In the genomic region with DNA sequence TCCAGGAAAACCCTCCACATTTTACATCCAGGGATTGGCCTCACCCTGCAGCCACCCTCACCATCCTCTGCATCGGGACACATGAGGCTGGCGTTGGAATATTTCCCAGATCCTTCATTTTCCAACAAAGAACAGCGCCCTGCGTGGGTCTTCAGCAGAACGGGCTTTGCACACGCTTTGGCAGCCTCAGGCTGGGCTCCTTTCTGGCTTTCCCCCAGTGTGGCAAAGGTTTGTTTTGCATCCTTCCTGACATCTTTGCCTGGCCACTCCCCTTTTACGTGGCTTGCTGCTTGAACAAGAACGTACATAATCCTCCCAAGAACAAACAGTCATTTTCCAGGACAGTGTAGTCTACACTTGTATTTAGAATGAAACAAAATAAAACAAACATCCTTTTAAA, we compare ENCODE assay signal across 1 cellular context.
A peak's percentile ranks its signal among the peaks of the same experiment; 100 is the strongest.
TF ChIP-seq lines count a peak whose summit lies in the region.

No MANE protein-coding gene starts in this region.

TF ChIP-seq in HepG2, 621 proteins besides CTCF, POLR2A, EP300 and RAD21:
- TF ChIP-seq, protein P1, sequence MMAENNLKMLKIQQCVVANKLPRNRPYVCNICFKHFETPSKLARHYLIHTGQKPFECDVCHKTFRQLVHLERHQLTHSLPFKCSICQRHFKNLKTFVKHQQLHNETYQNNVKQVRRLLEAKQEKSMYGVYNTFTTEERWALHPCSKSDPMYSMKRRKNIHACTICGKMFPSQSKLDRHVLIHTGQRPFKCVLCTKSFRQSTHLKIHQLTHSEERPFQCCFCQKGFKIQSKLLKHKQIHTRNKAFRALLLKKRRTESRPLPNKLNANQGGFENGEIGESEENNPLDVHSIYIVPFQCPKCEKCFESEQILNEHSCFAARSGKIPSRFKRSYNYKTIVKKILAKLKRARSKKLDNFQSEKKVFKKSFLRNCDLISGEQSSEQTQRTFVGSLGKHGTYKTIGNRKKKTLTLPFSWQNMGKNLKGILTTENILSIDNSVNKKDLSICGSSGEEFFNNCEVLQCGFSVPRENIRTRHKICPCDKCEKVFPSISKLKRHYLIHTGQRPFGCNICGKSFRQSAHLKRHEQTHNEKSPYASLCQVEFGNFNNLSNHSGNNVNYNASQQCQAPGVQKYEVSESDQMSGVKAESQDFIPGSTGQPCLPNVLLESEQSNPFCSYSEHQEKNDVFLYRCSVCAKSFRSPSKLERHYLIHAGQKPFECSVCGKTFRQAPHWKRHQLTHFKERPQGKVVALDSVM (CRISPR knock-in tag; IDR thresholded peaks at IDR 0.05), result no peak
- TF ChIP-seq KMT2A (CRISPR knock-in tag; IDR thresholded peaks at IDR 0.05) (no peak), NFKB2 (CRISPR knock-in tag; IDR thresholded peaks at IDR 0.05; ENCODE audit: borderline replicate concordance) (0 out of 2 replicates have a peak, but pooled peaks have one; percentile 49), ZFX (CRISPR knock-in tag; IDR thresholded peaks at IDR 0.05; ENCODE audit: low read depth) (0 out of 2 replicates have a peak, but pooled peaks have one; percentile 18), ZBTB4 (CRISPR knock-in tag; IDR thresholded peaks at IDR 0.05; ENCODE audit: borderline replicate concordance) (peak; percentile 51; the same call in 1 of the 2 replicates), TARDBP (CRISPR knock-in tag; IDR thresholded peaks at IDR 0.05) (no peak), ZNF572 (CRISPR knock-in tag; IDR thresholded peaks at IDR 0.05) (0 out of 2 replicates have a peak, but pooled peaks have one; percentile 42), ZBTB38 (CRISPR knock-in tag; IDR thresholded peaks at IDR 0.05) (peak; percentile 67), MED1 (CRISPR knock-in tag; IDR thresholded peaks at IDR 0.05) (0 out of 2 replicates have a peak, but pooled peaks have one; percentile 18), GATAD2A (CRISPR knock-in tag; IDR thresholded peaks at IDR 0.05) (0 out of 2 replicates have a peak, but pooled peaks have one; percentile 32), HOXA3 (CRISPR knock-in tag; IDR thresholded peaks at IDR 0.05) (peak; percentile 30; the same call in 1 of the 2 replicates)
- TF ChIP-seq, protein P2, sequence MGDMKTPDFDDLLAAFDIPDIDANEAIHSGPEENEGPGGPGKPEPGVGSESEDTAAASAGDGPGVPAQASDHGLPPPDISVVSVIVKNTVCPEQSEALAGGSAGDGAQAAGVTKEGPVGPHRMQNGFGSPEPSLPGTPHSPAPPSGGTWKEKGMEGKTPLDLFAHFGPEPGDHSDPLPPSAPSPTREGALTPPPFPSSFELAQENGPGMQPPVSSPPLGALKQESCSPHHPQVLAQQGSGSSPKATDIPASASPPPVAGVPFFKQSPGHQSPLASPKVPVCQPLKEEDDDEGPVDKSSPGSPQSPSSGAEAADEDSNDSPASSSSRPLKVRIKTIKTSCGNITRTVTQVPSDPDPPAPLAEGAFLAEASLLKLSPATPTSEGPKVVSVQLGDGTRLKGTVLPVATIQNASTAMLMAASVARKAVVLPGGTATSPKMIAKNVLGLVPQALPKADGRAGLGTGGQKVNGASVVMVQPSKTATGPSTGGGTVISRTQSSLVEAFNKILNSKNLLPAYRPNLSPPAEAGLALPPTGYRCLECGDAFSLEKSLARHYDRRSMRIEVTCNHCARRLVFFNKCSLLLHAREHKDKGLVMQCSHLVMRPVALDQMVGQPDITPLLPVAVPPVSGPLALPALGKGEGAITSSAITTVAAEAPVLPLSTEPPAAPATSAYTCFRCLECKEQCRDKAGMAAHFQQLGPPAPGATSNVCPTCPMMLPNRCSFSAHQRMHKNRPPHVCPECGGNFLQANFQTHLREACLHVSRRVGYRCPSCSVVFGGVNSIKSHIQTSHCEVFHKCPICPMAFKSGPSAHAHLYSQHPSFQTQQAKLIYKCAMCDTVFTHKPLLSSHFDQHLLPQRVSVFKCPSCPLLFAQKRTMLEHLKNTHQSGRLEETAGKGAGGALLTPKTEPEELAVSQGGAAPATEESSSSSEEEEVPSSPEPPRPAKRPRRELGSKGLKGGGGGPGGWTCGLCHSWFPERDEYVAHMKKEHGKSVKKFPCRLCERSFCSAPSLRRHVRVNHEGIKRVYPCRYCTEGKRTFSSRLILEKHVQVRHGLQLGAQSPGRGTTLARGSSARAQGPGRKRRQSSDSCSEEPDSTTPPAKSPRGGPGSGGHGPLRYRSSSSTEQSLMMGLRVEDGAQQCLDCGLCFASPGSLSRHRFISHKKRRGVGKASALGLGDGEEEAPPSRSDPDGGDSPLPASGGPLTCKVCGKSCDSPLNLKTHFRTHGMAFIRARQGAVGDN (CRISPR knock-in tag; IDR thresholded peaks at IDR 0.05), result peak; percentile 57
- TF ChIP-seq, protein P3, sequence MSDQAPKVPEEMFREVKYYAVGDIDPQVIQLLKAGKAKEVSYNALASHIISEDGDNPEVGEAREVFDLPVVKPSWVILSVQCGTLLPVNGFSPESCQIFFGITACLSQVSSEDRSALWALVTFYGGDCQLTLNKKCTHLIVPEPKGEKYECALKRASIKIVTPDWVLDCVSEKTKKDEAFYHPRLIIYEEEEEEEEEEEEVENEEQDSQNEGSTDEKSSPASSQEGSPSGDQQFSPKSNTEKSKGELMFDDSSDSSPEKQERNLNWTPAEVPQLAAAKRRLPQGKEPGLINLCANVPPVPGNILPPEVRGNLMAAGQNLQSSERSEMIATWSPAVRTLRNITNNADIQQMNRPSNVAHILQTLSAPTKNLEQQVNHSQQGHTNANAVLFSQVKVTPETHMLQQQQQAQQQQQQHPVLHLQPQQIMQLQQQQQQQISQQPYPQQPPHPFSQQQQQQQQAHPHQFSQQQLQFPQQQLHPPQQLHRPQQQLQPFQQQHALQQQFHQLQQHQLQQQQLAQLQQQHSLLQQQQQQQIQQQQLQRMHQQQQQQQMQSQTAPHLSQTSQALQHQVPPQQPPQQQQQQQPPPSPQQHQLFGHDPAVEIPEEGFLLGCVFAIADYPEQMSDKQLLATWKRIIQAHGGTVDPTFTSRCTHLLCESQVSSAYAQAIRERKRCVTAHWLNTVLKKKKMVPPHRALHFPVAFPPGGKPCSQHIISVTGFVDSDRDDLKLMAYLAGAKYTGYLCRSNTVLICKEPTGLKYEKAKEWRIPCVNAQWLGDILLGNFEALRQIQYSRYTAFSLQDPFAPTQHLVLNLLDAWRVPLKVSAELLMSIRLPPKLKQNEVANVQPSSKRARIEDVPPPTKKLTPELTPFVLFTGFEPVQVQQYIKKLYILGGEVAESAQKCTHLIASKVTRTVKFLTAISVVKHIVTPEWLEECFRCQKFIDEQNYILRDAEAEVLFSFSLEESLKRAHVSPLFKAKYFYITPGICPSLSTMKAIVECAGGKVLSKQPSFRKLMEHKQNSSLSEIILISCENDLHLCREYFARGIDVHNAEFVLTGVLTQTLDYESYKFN (CRISPR knock-in tag; conservative IDR thresholded peaks at IDR 0.05), result 0 out of 2 replicates have a peak, but pooled peaks have one; percentile 17
